ENCODE assay signal across 17 cellular contexts in the genomic region with DNA sequence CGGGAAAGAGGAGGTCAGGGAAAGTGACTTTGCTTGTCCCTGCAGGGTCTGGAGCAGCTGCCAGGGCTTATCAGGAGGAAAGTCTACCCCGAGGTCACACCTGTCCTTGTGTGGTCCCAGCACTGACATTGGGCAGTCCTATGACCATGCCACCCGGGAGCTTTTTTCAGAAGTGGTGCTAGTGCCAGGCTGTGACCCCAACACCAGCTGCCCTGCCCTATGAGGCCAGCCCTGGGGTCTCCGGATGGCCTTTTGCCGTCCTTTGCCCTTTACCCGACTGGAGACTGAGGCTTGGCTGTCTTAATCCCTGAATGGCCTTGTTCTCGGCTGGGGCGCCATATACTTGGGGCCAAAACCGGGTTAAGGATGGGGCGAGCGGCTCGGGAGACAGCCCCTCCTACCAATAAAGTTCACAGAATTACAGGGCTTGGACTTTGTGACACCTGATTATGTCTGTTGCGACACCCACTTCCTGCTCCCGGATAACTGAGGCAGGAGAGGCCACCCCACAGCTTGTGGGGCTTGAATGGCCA. TPM values are rescaled to one million over a fixed set of nuclear protein-coding genes. Genes with fewer than 3 reads are reported as not detected.
DNase-seq lines count a peak whose midpoint lies in the region; ATAC-seq and TF ChIP-seq lines count a peak whose summit lies in the region.
"Had no signal": no experiment of that assay in that cellular context is flagged by ENCODE, and none has a peak within 500 bp of the region (broad histone marks: within the 10 kb centered on the region; RNA-seq: fewer than 3 reads in every experiment).

No MANE protein-coding gene starts in this region.

- H3K9me3 Mint-ChIP-seq in central memory CD8-positive, alpha-beta T cell: no peaks in the 10 kb centered on the region
- H3K9me3 Mint-ChIP-seq in neural progenitor cell: peaks cover 4% of the 10 kb centered on the region

- no peak overlapping the region for H3K4me2 ChIP-seq in neural progenitor cell

- peaks cover 12% of the 10 kb centered on the region for H3K4me1 Mint-ChIP-seq in central memory CD8-positive, alpha-beta T cell
- peaks cover 7% of the 10 kb centered on the region for H3K4me1 Mint-ChIP-seq in neural progenitor cell

- H3K4me1 ChIP-seq in heart right ventricle (peaks cover 0 to 13% (median 0%) of the 10 kb centered on the region in 9 donors), mucosa of descending colon (ENCODE audit: low read depth) (peaks cover 25% of the 10 kb centered on the region), spleen (peaks cover 12 to 28% (median 16%) of the 10 kb centered on the region in 6 donors), neural progenitor cell (no peaks in the 10 kb centered on the region)
- H3K4me1 ChIP-seq: SJSA1 had no signal

- no peak overlapping the region for H3K9ac ChIP-seq in neural progenitor cell

- H3K27me3 ChIP-seq in heart right ventricle (peaks cover 0 to 72% (median 61%) of the 10 kb centered on the region in 7 donors), spleen (replicated peaks in 1 of 7) (peaks cover 0 to 73% (median 32%) of the 10 kb centered on the region in 7 donors), neural progenitor cell (peaks cover 35% of the 10 kb centered on the region)

- H3K36me3 ChIP-seq in heart right ventricle: no peaks in the 10 kb centered on the region
- no peaks in the 10 kb centered on the region for H3K36me3 ChIP-seq in mucosa of descending colon (ENCODE audit: low read depth)
- H3K36me3 ChIP-seq in spleen: no peaks in the 10 kb centered on the region
- no peaks in the 10 kb centered on the region for H3K36me3 ChIP-seq in neural progenitor cell
- H3K36me3 ChIP-seq: SJSA1 had no signal

- no peak overlapping the region for H3K4me3 Mint-ChIP-seq in central memory CD8-positive, alpha-beta T cell
- no peak overlapping the region for H3K4me3 Mint-ChIP-seq in neural progenitor cell

- ATAC-seq in heart right ventricle (no peak), mucosa of descending colon (peak; percentile 80)
- no peak for ATAC-seq in central memory CD8-positive, alpha-beta T cell (replicated peaks; ENCODE audit: extremely low read depth, poor library complexity, severe bottlenecking)

- H3K4me3 ChIP-seq in heart right ventricle (no peak overlapping the region), mucosa of descending colon (no peak overlapping the region), spleen (no peak overlapping the region), neural progenitor cell (no peak overlapping the region)
- H3K4me3 ChIP-seq: SJSA1 had no signal

- H4K20me1 ChIP-seq in neural progenitor cell (ENCODE audit: low read depth): no peaks in the 10 kb centered on the region

- intact Hi-C loops in cardiac septum (cut with DNase I): no loop called here
- intact Hi-C loops in heart right ventricle (cut with DNase I): no loop called here
- intact Hi-C loops in mucosa of descending colon (cut with DNase I, micrococcal nuclease): no loop called here
- intact Hi-C loops in spleen (cut with DNase I; ENCODE audit: low total_unique reads): no loop called here

- TF ChIP-seq POLR2A in spleen (IDR thresholded peaks at IDR 0.05): no peak

- WGBS in heart right ventricle, 2 donors: 84 to 89% methylated on average over 14 of the region's 14 CpGs
- WGBS in spleen, 5 donors: 85 to 93% (median 91%) methylated on average over 13 to 14 of the region's 14 CpGs

- H2AFZ ChIP-seq in neural progenitor cell (replicated peaks): no peak overlapping the region

- peak overlapping the region; percentile 65 for H3K27ac Mint-ChIP-seq in central memory CD8-positive, alpha-beta T cell (ENCODE audit: low read depth)
- H3K27ac Mint-ChIP-seq in neural progenitor cell: no peak overlapping the region

- peaks cover 34% of the 10 kb centered on the region for H3K27me3 Mint-ChIP-seq in central memory CD8-positive, alpha-beta T cell
- H3K27me3 Mint-ChIP-seq in neural progenitor cell (ENCODE audit: insufficient read depth, low read depth): peaks cover 6% of the 10 kb centered on the region

- no peaks in the 10 kb centered on the region for H3K36me3 Mint-ChIP-seq in central memory CD8-positive, alpha-beta T cell (ENCODE audit: insufficient read depth)
- no peaks in the 10 kb centered on the region for H3K36me3 Mint-ChIP-seq in neural progenitor cell

- peaks cover 0 to 7% (median 0%) of the 10 kb centered on the region in 11 donors for H3K9me3 ChIP-seq in heart right ventricle
- H3K9me3 ChIP-seq in mucosa of descending colon: no peaks in the 10 kb centered on the region
- H3K9me3 ChIP-seq in spleen: peaks cover 0 to 11% (median 0%) of the 10 kb centered on the region in 8 donors
- H3K9me3 ChIP-seq in neural progenitor cell (ENCODE audit: low read depth): no peaks in the 10 kb centered on the region
- H3K9me3 ChIP-seq: SJSA1 had no signal

- peak; percentile 67 for DNase-seq in cardiac septum (ENCODE audit: low spot score)
- DNase-seq in heart right ventricle: no peak
- no peak for DNase-seq in central memory CD8-positive, alpha-beta T cell (ENCODE audit: low spot score in 2 of 2)
- peak; percentile 66 to 72 (median 70) for DNase-seq in mucosa of descending colon
- DNase-seq in spleen: peak; percentile 58
- DNase-seq in neural progenitor cell (ENCODE audit: low spot score): no peak
- no peak for DNase-seq in NK-92 (lab: John Stamatoyannopoulos, UW; ENCODE audit: unreplicated experiment)
- DNase-seq in NCI-H187 (lab: John Stamatoyannopoulos, UW): no peak
- DNase-seq: AML-193, COR-L47, DMS 273 treated with DMSO at 0.1 percent for 48 hours, DND-41, KBM-7, NCI-H1105, NCI-H510A, NCI-H82 had no signal

- H3K27ac ChIP-seq in heart right ventricle (no peak overlapping the region), spleen (no peak overlapping the region), neural progenitor cell (no peak overlapping the region)
- H3K27ac ChIP-seq: SJSA1 had no signal

- H3F3A ChIP-seq in neural progenitor cell (ENCODE audit: low read depth): no peaks in the 10 kb centered on the region

- TF ChIP-seq CTCF in heart right ventricle (IDR thresholded peaks at IDR 0.05) (no peak), mucosa of descending colon (IDR thresholded peaks at IDR 0.05) (no peak), spleen (IDR thresholded peaks at IDR 0.05 in 8 of 11, conservative IDR thresholded peaks at IDR 0.05 in 3 of 11) (no peak), neural progenitor cell (IDR thresholded peaks at IDR 0.05) (no peak)

- no peaks in the 10 kb centered on the region for H3K79me2 ChIP-seq in neural progenitor cell (ENCODE audit: low read depth)

RNA-seq across cellular contexts. Expression of a gene that starts 22.2 kb away (rescaled TPM):
- total RNA-seq in cardiac septum (1.0 TPM), heart right ventricle (1 to 10 TPM in 7 of 10 donors, under 1 TPM in 3; 0.53 to 1.5 (median 1.1) TPM), mucosa of descending colon (100 to 1,000 TPM in 1 of 3 donors, 10 to 100 TPM in 2; 29.2 to 272 (median 77.7) TPM), spleen (1 to 10 TPM; 1.0 to 3.2 (median 1.3) TPM), neural progenitor cell (ENCODE audit: low replicate concordance) (1.4 and 3.6 TPM in 2 replicates)
- polyA plus RNA-seq in heart right ventricle (under 1 TPM; 0.59 to 0.64 TPM), spleen (1 to 10 TPM; 1.5 to 1.8 (median 1.5) TPM)

Comparison
In these comparisons a context has a peak if more than half of its experiments do, and no peak if none do; other contexts are left out.
1. DNase-seq: peak in cardiac septum (single experiment), mucosa of descending colon (3 of 3) and spleen (single experiment); none in heart right ventricle (0 of 2), central memory CD8-positive, alpha-beta T cell (0 of 2), neural progenitor cell (single experiment), NK-92 (single experiment) and NCI-H187 (0 of 2).